Comparison of ENCODE assay signal across 9 cellular contexts in genomic region chr5:31855527-31855862, GRCh38.
DNase-seq lines count a peak whose midpoint lies in the region; ATAC-seq, FAIRE-seq and TF ChIP-seq lines count a peak whose summit lies in the region.
"Had no signal": no experiment of that assay in that cellular context is flagged by ENCODE, and none has a peak within 500 bp of the region (broad histone marks: within the 10 kb centered on the region; RNA-seq: fewer than 3 reads in every experiment).

No MANE protein-coding gene starts in this region.

- H2BK120ac ChIP-seq in mesendoderm (ENCODE audit: low read depth, low read length): no peak overlapping the region

- H4K8ac ChIP-seq in mesendoderm (ENCODE audit: low read depth, low read length): no peak overlapping the region

- H3K56ac ChIP-seq in mesendoderm (ENCODE audit: low read length): peak overlapping the region; percentile 94

- H3K79me2 ChIP-seq in mesendoderm (ENCODE audit: control insufficient read depth, insufficient read depth, low read length) (no peaks in the 10 kb centered on the region), SK-N-SH (ENCODE audit: insufficient read depth) (no peaks in the 10 kb centered on the region)

- TF ChIP-seq POLR2A in suprapubic skin (IDR thresholded peaks at IDR 0.05): no peak
- TF ChIP-seq POLR2A in GM12892 (IDR thresholded peaks at IDR 0.05; ENCODE audit: low read depth, low read length): no peak

- H3K4me2 ChIP-seq in mesendoderm (ENCODE audit: low read length) (peak overlapping the region; percentile 97), SK-N-SH (no peak overlapping the region)

- H3K4ac ChIP-seq in mesendoderm (ENCODE audit: low read depth, low read length): no peak overlapping the region

- H4K20me1 ChIP-seq in SK-N-SH (ENCODE audit: insufficient read depth): no peaks in the 10 kb centered on the region

- peak overlapping the region; percentile 85 for H3K9ac ChIP-seq in mesendoderm (ENCODE audit: low read length)
- H3K9ac ChIP-seq in SK-N-SH: no peak overlapping the region

- TF ChIP-seq EP300 in suprapubic skin (IDR thresholded peaks at IDR 0.05) (no peak), SK-N-SH (IDR thresholded peaks at IDR 0.05; ENCODE audit: borderline replicate concordance in 1 of 2, low read depth in 1 of 2, low read length in 1 of 2) (no peak)

- H3F3A ChIP-seq in SK-N-SH (replicated peaks; ENCODE audit: insufficient read depth): no peaks in the 10 kb centered on the region

- POLR2A ChIA-PET in T-cell (lab: Charles Lee) (no interaction called here), SK-N-SH (lab: Yijun Ruan, JAX) (interaction anchor here (0.9 kb wide), 1 partner anchor 9 kb away, joined by 4 read pairs; no protein-coding TSS in a partner anchor)

- H3K36me3 Mint-ChIP-seq in T-cell: peaks cover 3% of the 10 kb centered on the region
- H3K36me3 Mint-ChIP-seq in effector memory CD8-positive, alpha-beta T cell (ENCODE audit: insufficient read depth): no peaks in the 10 kb centered on the region

- ATAC-seq in T-cell (replicated peaks in 1 of 4) (no peak), HG03139 (IDR thresholded peaks at IDR 0.05; ENCODE audit: unreplicated experiment) (no peak)
- no peak for ATAC-seq in effector memory CD8-positive, alpha-beta T cell (replicated peaks)

- no peak overlapping the region for H4K5ac ChIP-seq in mesendoderm (ENCODE audit: low read length)

- H3K4me3 ChIP-seq in mesendoderm (ENCODE audit: low read length) (peak overlapping the region; percentile 70), suprapubic skin (peak overlapping the region; percentile 78), SK-N-SH (ENCODE audit: low read depth in 2 of 2, low read length in 1 of 2) (no peak overlapping the region)

- H3K9me3 ChIP-seq in suprapubic skin: peaks cover 10% of the 10 kb centered on the region
- peaks cover 5% of the 10 kb centered on the region; the same call in 1 of the 2 replicates for H3K9me3 ChIP-seq in SK-N-SH

- H3K4me1 Mint-ChIP-seq in T-cell: peaks cover 25 to 32% (median 25%) of the 10 kb centered on the region in 3 donors
- H3K4me1 Mint-ChIP-seq in effector memory CD8-positive, alpha-beta T cell (ENCODE audit: low read depth in 2 of 2): peaks cover 8 to 11% of the 10 kb centered on the region in 2 donors

- no peaks in the 10 kb centered on the region for H3K9me2 ChIP-seq in SK-N-SH

- no peaks in the 10 kb centered on the region for H3K79me1 ChIP-seq in mesendoderm (ENCODE audit: low read length)

- H3K27ac ChIP-seq in mesendoderm (ENCODE audit: low read depth, low read length) (peak overlapping the region; percentile 77), suprapubic skin (peak overlapping the region; percentile 76), SK-N-SH (ENCODE audit: low read depth in 2 of 2, low read length in 1 of 2) (no peak overlapping the region)

- peak overlapping the region; percentile 73 to 88 (median 80) for H3K4me3 Mint-ChIP-seq in T-cell
- H3K4me3 Mint-ChIP-seq in effector memory CD8-positive, alpha-beta T cell: peak overlapping the region; percentile 58 to 59

- no peaks in the 10 kb centered on the region for H3K27me3 ChIP-seq in mesendoderm (ENCODE audit: insufficient read depth, low read length, poor library complexity)
- H3K27me3 ChIP-seq in suprapubic skin: no peaks in the 10 kb centered on the region
- H3K27me3 ChIP-seq in SK-N-SH (ENCODE audit: insufficient read depth): peaks cover 24% of the 10 kb centered on the region; the same call in 1 of the 2 replicates

- H2AFZ ChIP-seq in SK-N-SH (ENCODE audit: low read depth): no peak overlapping the region

- no peak for FAIRE-seq in GM12892 (lab: Jason Lieb, UNC)
- FAIRE-seq: islet of Langerhans had no signal

- H3K18ac ChIP-seq in mesendoderm (ENCODE audit: low read length): peak overlapping the region; percentile 89

- TF ChIP-seq CTCF in suprapubic skin (IDR thresholded peaks at IDR 0.05) (no peak), SK-N-SH (IDR thresholded peaks at IDR 0.05) (no peak)

- H2BK5ac ChIP-seq in mesendoderm (ENCODE audit: low read length): no peak overlapping the region

- H2BK15ac ChIP-seq in mesendoderm (replicated peaks; ENCODE audit: low read depth): no peak overlapping the region

- no peak overlapping the region for H2AK5ac ChIP-seq in mesendoderm (ENCODE audit: low read length)

- no CpG with 5 or more reads among the region's 9 CpGs for WGBS in mesendoderm (ENCODE audit: extremely low coverage, insufficient coverage, low lambda C conversion rate)
- 21% methylated on average over 9 of the region's 9 CpGs for WGBS in suprapubic skin
- 77% methylated on average over 9 of the region's 9 CpGs for WGBS in SK-N-SH (ENCODE audit: low lambda C conversion rate)

- H3K27ac Mint-ChIP-seq in T-cell: peak overlapping the region; percentile 25 to 88
- peak overlapping the region in 1 of 2 donors; percentile 29 for H3K27ac Mint-ChIP-seq in effector memory CD8-positive, alpha-beta T cell

- H3K9me3 Mint-ChIP-seq in T-cell: peaks cover 10 to 17% (median 14%) of the 10 kb centered on the region in 3 donors
- H3K9me3 Mint-ChIP-seq in effector memory CD8-positive, alpha-beta T cell: peaks cover 8 to 15% of the 10 kb centered on the region in 2 donors

- H3K4me1 ChIP-seq in mesendoderm (ENCODE audit: control insufficient read depth, low read depth, low read length) (peaks cover 11% of the 10 kb centered on the region), suprapubic skin (peaks cover 27% of the 10 kb centered on the region), SK-N-SH (ENCODE audit: control insufficient read depth in 1 of 2, insufficient read depth in 2 of 2, low read depth in 1 of 2, low read length in 1 of 2) (peaks cover 0 to 17% of the 10 kb centered on the region in 2 experiments; a peak in 1 of 4 replicates)

- H3K23ac ChIP-seq in mesendoderm (ENCODE audit: low read length): no peak overlapping the region

- no peak for DNase-seq in T-cell
- no peak for DNase-seq in effector memory CD8-positive, alpha-beta T cell
- no peak for DNase-seq in mesendoderm
- DNase-seq in suprapubic skin (ENCODE audit: low spot score in 2 of 2): no peak
- DNase-seq in GM12892 (ENCODE audit: insufficient read length): no peak
- no peak for DNase-seq in SK-N-SH
- DNase-seq in iPS-NIHi11 (ENCODE audit: low spot score): no peak

- CTCF ChIA-PET in T-cell (lab: Charles Lee) (interaction anchor here in 1 of 2 donors (1.1 kb wide), 1 partner anchor 222 kb away, joined by 3 read pairs; no protein-coding TSS in a partner anchor), SK-N-SH (lab: Yijun Ruan, JAX) (interaction anchor here (0.8 to 4.9 kb wide), 3 partner anchors 46 to 238 kb away, joined by 3 to 21 read pairs (median 3); no protein-coding TSS in a partner anchor)

- H3K36me3 ChIP-seq in mesendoderm (ENCODE audit: control insufficient read depth, insufficient read depth, low read length) (no peaks in the 10 kb centered on the region), suprapubic skin (no peaks in the 10 kb centered on the region), SK-N-SH (replicated peaks in 1 of 2; ENCODE audit: control insufficient read depth in 1 of 2, insufficient read depth in 2 of 2, low read length in 1 of 2) (no peaks in the 10 kb centered on the region)

- no peak for TF ChIP-seq RAD21 in SK-N-SH (IDR thresholded peaks at IDR 0.05; ENCODE audit: low read length)

- peaks cover 4 to 49% of the 10 kb centered on the region in 2 donors for H3K27me3 Mint-ChIP-seq in T-cell
- H3K27me3 Mint-ChIP-seq in effector memory CD8-positive, alpha-beta T cell: peaks cover 47 to 49% of the 10 kb centered on the region in 2 donors

TF ChIP-seq in SK-N-SH, 30 proteins besides CTCF, POLR2A, EP300 and RAD21:
- TF ChIP-seq GABPA (IDR thresholded peaks at IDR 0.05; ENCODE audit: low read depth): no peak
- no peak for TF ChIP-seq FOXM1 (IDR thresholded peaks at IDR 0.05; ENCODE audit: low read depth)
- TF ChIP-seq MXI1 (IDR thresholded peaks at IDR 0.05; ENCODE audit: low read depth, low read length): no peak

Comparison
In these comparisons a context has a peak if more than half of its experiments do, and no peak if none do; other contexts are left out.
1. H3K27ac ChIP-seq: peak in mesendoderm (single experiment) and suprapubic skin (single experiment); none in SK-N-SH (0 of 2).
2. H3K4me3 ChIP-seq: peak in mesendoderm (single experiment) and suprapubic skin (single experiment); none in SK-N-SH (0 of 2).